7 cellular contexts compared by ENCODE assay signal in the genomic region with DNA sequence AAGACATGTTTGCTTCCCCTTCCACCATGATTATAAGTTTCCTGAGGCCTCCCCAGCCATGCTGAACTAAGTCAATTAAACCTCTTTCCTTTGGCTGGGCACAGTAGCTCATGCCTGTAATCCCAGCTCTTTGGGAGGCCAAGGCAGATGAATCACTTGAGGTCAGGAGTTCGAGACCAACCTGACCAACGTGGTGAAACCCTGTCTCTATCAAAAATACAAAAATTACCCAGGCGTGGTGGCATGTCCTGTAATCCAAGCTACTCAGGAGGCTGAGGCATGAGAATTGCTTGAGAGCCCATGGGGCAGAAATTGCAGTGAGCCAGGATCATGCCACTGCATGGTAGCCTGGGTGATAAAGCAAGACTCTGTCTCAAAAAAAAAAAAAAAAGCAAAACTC.
DNase-seq lines count a peak whose midpoint lies in the region; ATAC-seq and TF ChIP-seq lines count a peak whose summit lies in the region.
"Not testable (repeated sequence)": the region's sequence is repeated elsewhere in the genome, so short reads cannot be mapped to it uniquely, and the experiment has no call there.

No MANE protein-coding gene starts in this region.

- not testable (repeated sequence) for H3K4me1 Mint-ChIP-seq in stimulated activated memory B cell treated with anti-CD40 and anti-IgM and Interleukin-4, amounts not matched to agents 10 μg/mL and 1 μg/mL and 100 μg/mL, for 72 hours

- not testable (repeated sequence) for H3K9me3 Mint-ChIP-seq in activated naive CD4-positive, alpha-beta T cell treated with anti-CD3 and anti-CD28 coated beads, Interleukin-2, amount 50 U/mL, for 72 hours; stimulated activated memory B cell treated with anti-CD40 and anti-IgM and Interleukin-4, amounts not matched to agents 10 μg/mL and 1 μg/mL and 100 μg/mL, for 72 hours

- H3K36me3 Mint-ChIP-seq in activated naive CD4-positive, alpha-beta T cell treated with anti-CD3 and anti-CD28 coated beads, Interleukin-2, amount 50 U/mL, for 72 hours; stimulated activated memory B cell treated with anti-CD40 and anti-IgM and Interleukin-4, amounts not matched to agents 10 μg/mL and 1 μg/mL and 100 μg/mL, for 72 hours: not testable (repeated sequence)

- H4K20me1 ChIP-seq in BLaER1; OCI-LY3 (ENCODE audit: insufficient read depth, low read length): not testable (repeated sequence)

- H3K4me1 ChIP-seq in BLaER1 (peaks cover 30% of the 10 kb centered on the region), OCI-LY3 (ENCODE audit: low read length) (peaks cover 16% of the 10 kb centered on the region)

- H3K36me3 ChIP-seq in BLaER1; OCI-LY3 (replicated peaks; ENCODE audit: low read depth, low read length): not testable (repeated sequence)

- not testable (repeated sequence) for H3K9me3 ChIP-seq in BLaER1; OCI-LY3 (ENCODE audit: insufficient read depth, low read length)

- peak overlapping the region; percentile 54; the same call in 1 of the 2 replicates for H3K27ac ChIP-seq in BLaER1
- not testable (repeated sequence) for H3K27ac ChIP-seq in OCI-LY3 (ENCODE audit: low read length)

- not testable (repeated sequence) for H3K27me3 ChIP-seq in BLaER1; OCI-LY3 (ENCODE audit: low read depth, low read length)

- DNase-seq in LHCN-M2 (ENCODE audit: low read depth) (peak; percentile 38), myocyte (ENCODE audit: low read depth) (peak; percentile 62)
- DNase-seq in activated naive CD4-positive, alpha-beta T cell treated with anti-CD3 and anti-CD28 coated beads, Interleukin-2, amount 50 U/mL, for 72 hours (ENCODE audit: low spot score in 2 of 2) = not testable (repeated sequence)

- TF ChIP-seq CTCF in OCI-LY3 (IDR thresholded peaks at IDR 0.05; ENCODE audit: low read depth, low read length) = not testable (repeated sequence)

- not testable (repeated sequence) for H3K27me3 Mint-ChIP-seq in stimulated activated memory B cell treated with anti-CD40 and anti-IgM and Interleukin-4, amounts not matched to agents 10 μg/mL and 1 μg/mL and 100 μg/mL, for 72 hours

- peak overlapping the region; percentile 51; the same call in 1 of the 2 replicates for H2AFZ ChIP-seq in OCI-LY3 (ENCODE audit: low read depth, low read length)

- peak overlapping the region; percentile 53; the same call in 1 of the 2 replicates for H3K4me2 ChIP-seq in BLaER1
- H3K4me2 ChIP-seq in OCI-LY3 (ENCODE audit: low read length) = not testable (repeated sequence)

- H3K27ac Mint-ChIP-seq in activated naive CD4-positive, alpha-beta T cell treated with anti-CD3 and anti-CD28 coated beads, Interleukin-2, amount 50 U/mL, for 72 hours = peak overlapping the region; percentile 31 to 44
- H3K27ac Mint-ChIP-seq in stimulated activated memory B cell treated with anti-CD40 and anti-IgM and Interleukin-4, amounts not matched to agents 10 μg/mL and 1 μg/mL and 100 μg/mL, for 72 hours = peak overlapping the region; percentile 25

- H3K4me3 Mint-ChIP-seq in stimulated activated memory B cell treated with anti-CD40 and anti-IgM and Interleukin-4, amounts not matched to agents 10 μg/mL and 1 μg/mL and 100 μg/mL, for 72 hours = not testable (repeated sequence)

- H3K79me2 ChIP-seq in OCI-LY3 (ENCODE audit: low read length) = not testable (repeated sequence)

- not testable (repeated sequence) for H3K9ac ChIP-seq in BLaER1; OCI-LY3 (ENCODE audit: low read length)

- peak; percentile 7 for ATAC-seq in GM18511 (IDR thresholded peaks at IDR 0.05; ENCODE audit: unreplicated experiment)
- not testable (repeated sequence) for ATAC-seq in activated naive CD4-positive, alpha-beta T cell treated with anti-CD3 and anti-CD28 coated beads, Interleukin-2, amount 50 U/mL, for 72 hours; stimulated activated memory B cell treated with anti-CD40 and anti-IgM and Interleukin-4, amounts not matched to agents 10 μg/mL and 1 μg/mL and 100 μg/mL, for 72 hours

- H3K4me3 ChIP-seq in BLaER1; OCI-LY3 (ENCODE audit: low read length): not testable (repeated sequence)
